36 cellular contexts compared by ENCODE assay signal in the genomic region with DNA sequence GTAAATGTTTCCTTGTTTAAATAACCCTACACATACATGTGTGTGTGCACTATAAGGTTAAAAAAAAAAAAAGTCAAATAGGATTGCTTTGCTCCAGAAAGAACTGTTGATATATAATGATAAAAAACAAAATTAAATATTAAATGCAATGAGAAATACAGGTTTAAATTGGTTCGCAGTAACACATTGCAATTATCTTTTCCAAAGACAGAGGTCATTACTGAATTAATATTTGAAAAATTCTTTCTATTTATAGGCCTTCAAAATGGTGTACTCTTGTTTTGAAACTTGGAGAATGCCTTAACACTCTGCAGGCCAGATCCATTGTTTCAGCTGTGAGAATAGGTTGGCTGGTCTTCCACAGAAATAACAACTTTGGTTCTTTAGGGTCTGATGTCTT.
"Had no signal": no experiment of that assay in that cellular context is flagged by ENCODE, and none has a peak within 500 bp of the region (broad histone marks: within the 10 kb centered on the region; RNA-seq: fewer than 3 reads in every experiment).

No MANE protein-coding gene starts in this region.

- H3K4me1 Mint-ChIP-seq: activated CD4-positive, alpha-beta T cell treated with anti-CD3 and anti-CD28 coated beads for 36 hours; activated CD4-positive, alpha-beta T cell treated with anti-CD3 and anti-CD28 coated beads, Interleukin-2, amount 10 ng/mL, durations not matched to agents 7 days and 5 days; activated naive CD8-positive, alpha-beta T cell treated with anti-CD3 and anti-CD28 coated beads for 36 hours; activated T-helper 17 cell treated with anti-CD3 and anti-CD28 coated beads, Interleukin-2, amount 50 U/mL, for 72 hours; WTC11 had no signal

- H3K27ac Mint-ChIP-seq: activated CD4-positive, alpha-beta T cell treated with anti-CD3 and anti-CD28 coated beads for 36 hours; activated CD4-positive, alpha-beta T cell treated with anti-CD3 and anti-CD28 coated beads, Interleukin-2, amount 10 ng/mL, durations not matched to agents 7 days and 5 days; activated CD8-positive, alpha-beta T cell treated with anti-CD3 and anti-CD28 coated beads for 36 hours; activated naive CD4-positive, alpha-beta T cell treated with anti-CD3 and anti-CD28 coated beads for 36 hours; activated naive CD4-positive, alpha-beta T cell treated with anti-CD3 and anti-CD28 coated beads, Interleukin-2, amount 50 U/mL, for 72 hours; activated naive CD8-positive, alpha-beta T cell treated with anti-CD3 and anti-CD28 coated beads for 36 hours; activated T-cell treated with anti-CD3 and anti-CD28 coated beads, Interleukin-2, amount 50 U/mL, for 72 hours; activated T-helper 1 cell treated with anti-CD3 and anti-CD28 coated beads, Interleukin-12 subunit alpha, Interleukin-12 subunit beta, Interleukin-2, Interleukin-4 antibody, amounts not matched to agents 30 ng/mL and 10 ng/mL and 1 ng/mL, durations not matched to agents 14 hours and 24 hours and 36 hours; activated T-helper 17 cell treated with anti-CD3 and anti-CD28 coated beads, Interleukin-2, amount 50 U/mL, for 72 hours; T-helper 1 cell treated with Interleukin-12 subunit alpha and Interleukin-12 subunit beta and Interleukin-4 antibody, amounts not matched to agents 30 μg/mL and 1 μg/mL, for 36 hours; T-helper 2 cell treated with Interferon-gamma antibody and Interleukin-4, amounts not matched to agents 5 μg/mL and 100 μg/mL, for 36 hours; WTC11 had no signal

- H3K9me3 Mint-ChIP-seq: activated CD4-positive, alpha-beta T cell treated with anti-CD3 and anti-CD28 coated beads, Interleukin-2, amount 10 ng/mL, durations not matched to agents 7 days and 5 days; activated naive CD4-positive, alpha-beta T cell treated with anti-CD3 and anti-CD28 coated beads for 36 hours; activated naive CD8-positive, alpha-beta T cell treated with anti-CD3 and anti-CD28 coated beads for 36 hours; activated T-cell treated with anti-CD3 and anti-CD28 coated beads, Interleukin-2, amount 50 U/mL, for 4 hours; activated T-helper 1 cell treated with anti-CD3 and anti-CD28 coated beads, Interleukin-12 subunit alpha, Interleukin-12 subunit beta, Interleukin-2, Interleukin-4 antibody, amounts not matched to agents 30 ng/mL and 10 ng/mL and 1 ng/mL, durations not matched to agents 14 hours and 24 hours and 36 hours; T-helper 2 cell treated with Interferon-gamma antibody and Interleukin-4, amounts not matched to agents 5 μg/mL and 100 μg/mL, for 36 hours had no signal

- H3K4me3 ChIP-seq: adrenal gland, body of pancreas, breast epithelium had no signal

- ATAC-seq: activated CD4-positive, alpha-beta T cell treated with anti-CD3 and anti-CD28 coated beads for 36 hours; activated CD4-positive, CD25-positive, alpha-beta regulatory T cell treated with anti-CD3 and anti-CD28 coated beads, Interleukin-2, amount 50 U/mL, for 24 hours; activated CD8-positive, alpha-beta T cell treated with anti-CD3 and anti-CD28 coated beads for 36 hours; activated naive CD4-positive, alpha-beta T cell treated with anti-CD3 and anti-CD28 coated beads, Interleukin-2, amount 50 U/mL, for 72 hours; activated T-cell treated with anti-CD3 and anti-CD28 coated beads, Interleukin-2, amount 50 U/mL, for 4 hours; activated T-cell treated with anti-CD3 and anti-CD28 coated beads, Interleukin-2, amount 50 U/mL, for 72 hours; activated T-helper 17 cell treated with anti-CD3 and anti-CD28 coated beads, Interleukin-2, amount 50 U/mL, for 72 hours; body of pancreas; WTC11 had no signal

- H3K9me3 ChIP-seq: adrenal gland, body of pancreas, breast epithelium had no signal

- H3K27me3 Mint-ChIP-seq: activated CD4-positive, alpha-beta T cell treated with anti-CD3 and anti-CD28 coated beads for 36 hours; activated CD4-positive, alpha-beta T cell treated with anti-CD3 and anti-CD28 coated beads, Interleukin-2, amount 10 ng/mL, durations not matched to agents 7 days and 5 days; activated CD8-positive, alpha-beta T cell treated with anti-CD3 and anti-CD28 coated beads for 36 hours; activated naive CD8-positive, alpha-beta T cell treated with anti-CD3 and anti-CD28 coated beads for 36 hours; activated T-helper 17 cell treated with anti-CD3 and anti-CD28 coated beads, Interleukin-2, amount 50 U/mL, for 72 hours had no signal

- H3K4me1 ChIP-seq: adrenal gland, body of pancreas, breast epithelium had no signal

- H3K36me3 Mint-ChIP-seq: activated naive CD4-positive, alpha-beta T cell treated with anti-CD3 and anti-CD28 coated beads, Interleukin-2, amount 50 U/mL, for 72 hours; activated naive CD8-positive, alpha-beta T cell treated with anti-CD3 and anti-CD28 coated beads for 36 hours; WTC11 had no signal

- H3K27me3 ChIP-seq: adrenal gland, body of pancreas, brain microvascular endothelial cell, breast epithelium had no signal

- H3K36me3 ChIP-seq: adrenal gland, brain microvascular endothelial cell, breast epithelium, WERI-Rb-1 had no signal

- H3K27ac ChIP-seq: adrenal gland, body of pancreas, brain microvascular endothelial cell, breast epithelium, WERI-Rb-1 had no signal

- H3K4me3 Mint-ChIP-seq: activated CD4-positive, alpha-beta T cell treated with anti-CD3 and anti-CD28 coated beads for 36 hours; activated CD4-positive, alpha-beta T cell treated with anti-CD3 and anti-CD28 coated beads, Interleukin-2, amount 10 ng/mL, durations not matched to agents 7 days and 5 days; activated CD8-positive, alpha-beta T cell treated with anti-CD3 and anti-CD28 coated beads for 36 hours; activated naive CD4-positive, alpha-beta T cell treated with anti-CD3 and anti-CD28 coated beads for 36 hours; activated naive CD8-positive, alpha-beta T cell treated with anti-CD3 and anti-CD28 coated beads for 36 hours; activated T-cell treated with anti-CD3 and anti-CD28 coated beads, Interleukin-2, amount 50 U/mL, for 4 hours; activated T-cell treated with anti-CD3 and anti-CD28 coated beads, Interleukin-2, amount 50 U/mL, for 72 hours; activated T-helper 1 cell treated with anti-CD3 and anti-CD28 coated beads, Interleukin-12 subunit alpha, Interleukin-12 subunit beta, Interleukin-2, Interleukin-4 antibody, amounts not matched to agents 30 ng/mL and 10 ng/mL and 1 ng/mL, durations not matched to agents 14 hours and 24 hours and 36 hours; activated T-helper 17 cell treated with anti-CD3 and anti-CD28 coated beads, Interleukin-2, amount 50 U/mL, for 72 hours; T-helper 1 cell treated with Interleukin-12 subunit alpha and Interleukin-12 subunit beta and Interleukin-4 antibody, amounts not matched to agents 30 μg/mL and 1 μg/mL, for 36 hours; T-helper 2 cell treated with Interferon-gamma antibody and Interleukin-4, amounts not matched to agents 5 μg/mL and 100 μg/mL, for 36 hours; WTC11 had no signal

- DNase-seq: activated CD4-positive, alpha-beta T cell treated with anti-CD3 and anti-CD28 coated beads for 1 hour; activated CD4-positive, alpha-beta T cell treated with anti-CD3 and anti-CD28 coated beads for 36 hours; activated CD4-positive, alpha-beta T cell treated with anti-CD3 and anti-CD28 coated beads for 48 hours; activated CD4-positive, alpha-beta T cell treated with anti-CD3 and anti-CD28 coated beads, Interleukin-2, amount 10 ng/mL, durations not matched to agents 7 days and 5 days; activated CD4-positive, alpha-beta T cell treated with anti-CD3 and anti-CD28 coated beads, Interleukin-2, amount 50 U/mL, for 48 hours; activated CD4-positive, CD25-positive, alpha-beta regulatory T cell; activated CD8-positive, alpha-beta memory T cell treated with anti-CD3 and anti-CD28 coated beads, Interleukin-2, amount 50 U/mL, for 4 hours; activated CD8-positive, alpha-beta T cell treated with anti-CD3 and anti-CD28 coated beads for 36 hours; activated effector memory CD4-positive, alpha-beta T cell treated with anti-CD3 and anti-CD28 coated beads, Interleukin-2, amount 50 U/mL, for 16 hours; activated gamma-delta T cell treated with Interleukin-2 at 50 U/mL for 16 hours; activated naive CD4-positive, alpha-beta T cell; activated naive CD4-positive, alpha-beta T cell treated with anti-CD3 and anti-CD28 coated beads for 36 hours; activated naive CD4-positive, alpha-beta T cell treated with anti-CD3 and anti-CD28 coated beads, Interleukin-2, amount 50 U/mL, for 16 hours; activated naive CD8-positive, alpha-beta T cell treated with anti-CD3 and anti-CD28 coated beads for 36 hours; activated T-cell treated with anti-CD3 and anti-CD28 coated beads for 4 hours; activated T-cell treated with anti-CD3 and anti-CD28 coated beads, Interleukin-2, amount 50 U/mL, for 1 hour; activated T-cell treated with anti-CD3 and anti-CD28 coated beads, Interleukin-2, amount 50 U/mL, for 4 hours; activated T-cell treated with anti-CD3 and anti-CD28 coated beads, Interleukin-2, amount 50 U/mL, for 72 hours; adrenal gland; amniotic stem cell; aorta; body of pancreas; brain microvascular endothelial cell; central memory CD4-positive, alpha-beta T cell; T-helper 1 cell; T-helper 2 cell; T-helper 9 cell; WERI-Rb-1 had no signal
